In genomic region chr20:1112908-1113307, GRCh38 we compare ENCODE assay signal across 30 cellular contexts.
"Had no signal": no experiment of that assay in that cellular context is flagged by ENCODE, and none has a peak within 500 bp of the region (broad histone marks: within the 10 kb centered on the region; RNA-seq: fewer than 3 reads in every experiment).

No MANE protein-coding gene starts in this region.

- H3K36me3 ChIP-seq: brain microvascular endothelial cell, WERI-Rb-1 had no signal

- ATAC-seq: activated CD4-positive, CD25-positive, alpha-beta regulatory T cell treated with anti-CD3 and anti-CD28 coated beads, Interleukin-2, amount 50 U/mL, for 24 hours; activated T-cell treated with anti-CD3 and anti-CD28 coated beads, Interleukin-2, amount 50 U/mL, for 72 hours; effector memory CD8-positive, alpha-beta T cell; T-helper 17 cell had no signal

- H3K27me3 ChIP-seq: brain microvascular endothelial cell had no signal

- DNase-seq: activated B cell treated with CpG ODN at 0.5 μM for 24 hours; activated CD4-positive, alpha-beta memory T cell treated with anti-CD3 and anti-CD28 coated beads, Interleukin-2, amount 10 ng/mL, durations not matched to agents 7 days and 5 days; activated CD4-positive, alpha-beta T cell treated with anti-CD3 and anti-CD28 coated beads, Interleukin-2, amount 10 ng/mL, durations not matched to agents 7 days and 5 days; activated CD4-positive, alpha-beta T cell treated with anti-CD3 and anti-CD28 coated beads, Interleukin-2, amount 50 U/mL, for 4 hours; activated CD8-positive, alpha-beta memory T cell treated with anti-CD3 and anti-CD28 coated beads, Interleukin-2, amount 50 U/mL, for 48 hours; activated gamma-delta T cell; activated naive CD4-positive, alpha-beta T cell; activated naive CD4-positive, alpha-beta T cell treated with anti-CD3 and anti-CD28 coated beads, Interleukin-2, amount 50 U/mL, for 16 hours; activated T-cell treated with anti-CD3 and anti-CD28 coated beads for 4 hours; activated T-cell treated with anti-CD3 and anti-CD28 coated beads, Interleukin-2, amount 50 U/mL, for 24 hours; activated T-cell treated with anti-CD3 and anti-CD28 coated beads, Interleukin-2, amount 50 U/mL, for 72 hours; amniotic stem cell; anterior cingulate cortex; brain microvascular endothelial cell; caudate nucleus; cortex of kidney; dermis blood vessel endothelial cell; effector CD4-positive, alpha-beta T cell; effector memory CD8-positive, alpha-beta T cell; erythroblast; foreskin fibroblast; head of caudate nucleus; T-helper 1 cell; T-helper 17 cell; T1000; WERI-Rb-1 had no signal

- H3K27ac ChIP-seq: brain microvascular endothelial cell, WERI-Rb-1 had no signal

- FAIRE-seq: astrocyte, colon, frontal cortex had no signal
